8 cellular contexts compared by ENCODE assay signal in genomic region chr17:28948342-28948741, GRCh38. TPM values are rescaled to one million over a fixed set of nuclear protein-coding genes. Genes with fewer than 3 reads are reported as not detected.
DNase-seq lines count a peak whose midpoint lies in the region; ATAC-seq and TF ChIP-seq lines count a peak whose summit lies in the region.

No MANE protein-coding gene starts in this region.

- peak overlapping the region; percentile 84 for H3K4me3 ChIP-seq in NT2/D1 (ENCODE audit: insufficient read length, low read depth)
- peak overlapping the region; percentile 89 for H3K4me3 ChIP-seq in endodermal cell (ENCODE audit: low read length)
- peak overlapping the region; percentile 97 to 98 for H3K4me3 ChIP-seq in neutrophil (ENCODE audit: low read depth in 1 of 2, low read length in 1 of 2)

- TF ChIP-seq CTCF in CD4-positive, alpha-beta T cell (IDR thresholded peaks at IDR 0.05) = no peak
- TF ChIP-seq CTCF in endodermal cell (conservative IDR thresholded peaks at IDR 0.05) (no peak), neutrophil (IDR thresholded peaks at IDR 0.05) (no peak), omental fat pad (IDR thresholded peaks at IDR 0.05) (no peak)

- H3K36me3 ChIP-seq in NT2/D1 (ENCODE audit: insufficient read depth, insufficient read length, low read length) (peaks cover 19% of the 10 kb centered on the region), endodermal cell (ENCODE audit: control insufficient read depth, insufficient read depth, low read length) (peaks cover 28% of the 10 kb centered on the region), neutrophil (peaks cover 5% of the 10 kb centered on the region)

- peaks cover 62% of the 10 kb centered on the region for H3K36me3 Mint-ChIP-seq in CD4-positive, alpha-beta T cell (ENCODE audit: low read depth)
- peaks cover 42% of the 10 kb centered on the region for H3K36me3 Mint-ChIP-seq in endodermal cell (ENCODE audit: low read depth)

- POLR2A ChIA-PET in CD4-positive, alpha-beta T cell (lab: Charles Lee) = interaction anchor here (0.7 to 10.3 kb wide), 8 partner anchors 9 to 286 kb away, joined by 3 to 150 read pairs (median 10); partner anchors contain the start of genes DHRS13, NEK8, SDF2 and SUPT6H

- H3K4me3 Mint-ChIP-seq in CD4-positive, alpha-beta T cell = peak overlapping the region; percentile 96
- no peak overlapping the region for H3K4me3 Mint-ChIP-seq in endodermal cell

- peaks cover 51% of the 10 kb centered on the region for H3K4me1 Mint-ChIP-seq in CD4-positive, alpha-beta T cell (ENCODE audit: low read depth)
- H3K4me1 Mint-ChIP-seq in endodermal cell = peaks cover 24% of the 10 kb centered on the region

- no peaks in the 10 kb centered on the region for H3K9me3 ChIP-seq in CD4-positive, alpha-beta T cell (ENCODE audit: control insufficient read depth, low read length)
- H3K9me3 ChIP-seq in NT2/D1 (ENCODE audit: insufficient read depth, low read length) (no peaks in the 10 kb centered on the region), endodermal cell (ENCODE audit: control insufficient read depth, low read length) (no peaks in the 10 kb centered on the region), neutrophil (no peaks in the 10 kb centered on the region)

- DNase-seq in CD4-positive, alpha-beta T cell = no peak
- no peak for DNase-seq in NT2/D1 (ENCODE audit: low read depth, low spot score)
- DNase-seq in endodermal cell = no peak
- DNase-seq in omental fat pad (ENCODE audit: low spot score) = no peak

- H3K9ac ChIP-seq in NT2/D1 (ENCODE audit: insufficient read length, low read depth) = peak overlapping the region; percentile 93
- H3K9ac ChIP-seq in endodermal cell (ENCODE audit: extremely low read depth, low read length, poor library complexity, severe bottlenecking) = peak overlapping the region; percentile 70

- no peaks in the 10 kb centered on the region for H3K9me3 Mint-ChIP-seq in CD4-positive, alpha-beta T cell
- no peaks in the 10 kb centered on the region for H3K9me3 Mint-ChIP-seq in endodermal cell

- peak overlapping the region; percentile 97 for H3K27ac Mint-ChIP-seq in CD4-positive, alpha-beta T cell
- peak overlapping the region; percentile 96 for H3K27ac Mint-ChIP-seq in endodermal cell

- peak overlapping the region; percentile 90 for H3K27ac ChIP-seq in CD4-positive, alpha-beta T cell (ENCODE audit: low read depth, low read length)
- H3K27ac ChIP-seq in endodermal cell (ENCODE audit: low read depth, low read length) = no peak overlapping the region
- H3K27ac ChIP-seq in neutrophil = peak overlapping the region; percentile 98

- 28 to 34% methylated on average over 3 to 4 of the region's 4 CpGs for WGBS in endodermal cell (ENCODE audit: insufficient coverage in 1 of 2, insufficient read length in 1 of 2), 2 experiments

- CTCF ChIA-PET in CD4-positive, alpha-beta T cell (lab: Charles Lee) = interaction anchor here (1.0 to 5.7 kb wide), 6 partner anchors 18 to 221 kb away, joined by 3 to 56 read pairs (median 8); partner anchors contain the start of genes DHRS13, NEK8 and TLCD1

- no peaks in the 10 kb centered on the region for H3K27me3 ChIP-seq in CD4-positive, alpha-beta T cell (ENCODE audit: control insufficient read depth, insufficient read depth, low read length)
- H3K27me3 ChIP-seq in NT2/D1 (ENCODE audit: insufficient read depth, insufficient read length) (no peaks in the 10 kb centered on the region), endodermal cell (ENCODE audit: control insufficient read depth, insufficient read depth, low read length, poor library complexity, severe bottlenecking) (no peaks in the 10 kb centered on the region), neutrophil (no peaks in the 10 kb centered on the region)

- H3K4me1 ChIP-seq in NT2/D1 (ENCODE audit: insufficient read depth, insufficient read length) = no peaks in the 10 kb centered on the region
- H3K4me1 ChIP-seq in endodermal cell (ENCODE audit: control insufficient read depth, insufficient read depth, low read length) = peaks cover 8% of the 10 kb centered on the region
- peaks cover 54 to 60% of the 10 kb centered on the region in 2 experiments for H3K4me1 ChIP-seq in neutrophil (ENCODE audit: control insufficient read depth in 1 of 2, insufficient read depth in 1 of 2, low read depth in 1 of 2, low read length in 1 of 2)

- intact Hi-C loops in CD4-positive, alpha-beta T cell (cut with DNase I, micrococcal nuclease) = loop anchor here in 1 of 2 experiments (1.0 to 5.0 kb wide), 2 partner anchors 44 to 106 kb away; partner anchors contain the start of gene FAM222B

- H3K27me3 Mint-ChIP-seq in CD4-positive, alpha-beta T cell = no peaks in the 10 kb centered on the region
- H3K27me3 Mint-ChIP-seq in endodermal cell (ENCODE audit: insufficient read depth) = no peaks in the 10 kb centered on the region

- ATAC-seq in CD4-positive, alpha-beta T cell (ENCODE audit: poor library complexity) = no peak
- no peak for ATAC-seq in GM18517 (IDR thresholded peaks at IDR 0.05; ENCODE audit: unreplicated experiment)
- ATAC-seq in HG02870 (IDR thresholded peaks at IDR 0.05; ENCODE audit: unreplicated experiment) = no peak
- no peak for ATAC-seq in omental fat pad (ENCODE audit: low FRiP score)
- no peak for ATAC-seq in GM18511 (IDR thresholded peaks at IDR 0.05; ENCODE audit: unreplicated experiment)

RNA-seq across cellular contexts. Expression of gene PHF12, which starts 3.0 kb away (rescaled TPM):
- total RNA-seq in CD4-positive, alpha-beta T cell = 100 to 1,000 TPM; 232 to 247 TPM
- total RNA-seq in endodermal cell (10 to 100 TPM; 60.0 to 61.0 TPM), omental fat pad (10 to 100 TPM; 15.6 to 47.1 (median 27.6) TPM)
- polyA plus RNA-seq in endodermal cell (2013, experiment 1 of 2) = 41.2 TPM
- polyA plus RNA-seq in endodermal cell (2013, experiment 2 of 2) = 39.4 TPM

RNA-seq across cellular contexts. Expression of gene DHRS13, which starts 45.5 kb away (rescaled TPM):
- total RNA-seq in CD4-positive, alpha-beta T cell = 10 to 100 TPM; 33.5 to 34.3 TPM
- 10 to 100 TPM; 19.1 to 24.8 TPM for total RNA-seq in endodermal cell
- polyA plus RNA-seq in endodermal cell (2013, experiment 1 of 2) = 17.5 TPM
- polyA plus RNA-seq in endodermal cell (2013, experiment 2 of 2) = 14.9 TPM
- total RNA-seq in omental fat pad = 10 to 100 TPM in 1 of 4 donors, 1 to 10 TPM in 3; 5.0 to 11.3 (median 6.3) TPM

RNA-seq across cellular contexts. Expression of gene FLOT2, which starts 50.8 kb away (rescaled TPM):
- total RNA-seq in CD4-positive, alpha-beta T cell = 10 to 100 TPM; 79.7 to 85.1 TPM
- total RNA-seq in endodermal cell = 100 to 1,000 TPM; 195 to 215 TPM
- polyA plus RNA-seq in endodermal cell (2013, experiment 1 of 2) = 90.5 TPM
- polyA plus RNA-seq in endodermal cell (2013, experiment 2 of 2) = 92.9 TPM
- 10 to 100 TPM; 51.1 to 95.0 (median 68.3) TPM for total RNA-seq in omental fat pad

RNA-seq across cellular contexts. Expression of gene SEZ6, which starts 57.5 kb away (rescaled TPM):
- total RNA-seq in CD4-positive, alpha-beta T cell = under 1 TPM in 1 of 2 experiments, not detected in 1; 0.31 TPM
- total RNA-seq in endodermal cell (under 1 TPM in 1 of 2 donors, not detected in 1; 0.20 TPM), omental fat pad (not detected)
- 18.6 TPM for polyA plus RNA-seq in endodermal cell (2013, experiment 1 of 2)
- 27.2 TPM for polyA plus RNA-seq in endodermal cell (2013, experiment 2 of 2)
